1 cellular context compared by ENCODE assay signal in genomic region chr9:133131506-133131905, GRCh38.
TF ChIP-seq lines count a peak whose summit lies in the region.

No MANE protein-coding gene starts in this region.

TF ChIP-seq in GM23338, 12 proteins besides CTCF, POLR2A, EP300 and RAD21 (continued from another document):
- TF ChIP-seq, protein P1, sequence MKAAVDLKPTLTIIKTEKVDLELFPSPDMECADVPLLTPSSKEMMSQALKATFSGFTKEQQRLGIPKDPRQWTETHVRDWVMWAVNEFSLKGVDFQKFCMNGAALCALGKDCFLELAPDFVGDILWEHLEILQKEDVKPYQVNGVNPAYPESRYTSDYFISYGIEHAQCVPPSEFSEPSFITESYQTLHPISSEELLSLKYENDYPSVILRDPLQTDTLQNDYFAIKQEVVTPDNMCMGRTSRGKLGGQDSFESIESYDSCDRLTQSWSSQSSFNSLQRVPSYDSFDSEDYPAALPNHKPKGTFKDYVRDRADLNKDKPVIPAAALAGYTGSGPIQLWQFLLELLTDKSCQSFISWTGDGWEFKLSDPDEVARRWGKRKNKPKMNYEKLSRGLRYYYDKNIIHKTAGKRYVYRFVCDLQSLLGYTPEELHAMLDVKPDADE (IDR thresholded peaks at IDR 0.05) = no peak
- TF ChIP-seq POLR2AphosphoS5 (IDR thresholded peaks at IDR 0.05; ENCODE audit: low read depth) = no peak
- no peak for TF ChIP-seq STAT1 (IDR thresholded peaks at IDR 0.05; ENCODE audit: unreplicated experiment)
- no peak for TF ChIP-seq NANOG (IDR thresholded peaks at IDR 0.05; ENCODE audit: borderline replicate concordance)
- TF ChIP-seq EZH2 (IDR thresholded peaks at IDR 0.05; ENCODE audit: low read depth, unreplicated experiment) = no peak
- TF ChIP-seq, protein P2, sequence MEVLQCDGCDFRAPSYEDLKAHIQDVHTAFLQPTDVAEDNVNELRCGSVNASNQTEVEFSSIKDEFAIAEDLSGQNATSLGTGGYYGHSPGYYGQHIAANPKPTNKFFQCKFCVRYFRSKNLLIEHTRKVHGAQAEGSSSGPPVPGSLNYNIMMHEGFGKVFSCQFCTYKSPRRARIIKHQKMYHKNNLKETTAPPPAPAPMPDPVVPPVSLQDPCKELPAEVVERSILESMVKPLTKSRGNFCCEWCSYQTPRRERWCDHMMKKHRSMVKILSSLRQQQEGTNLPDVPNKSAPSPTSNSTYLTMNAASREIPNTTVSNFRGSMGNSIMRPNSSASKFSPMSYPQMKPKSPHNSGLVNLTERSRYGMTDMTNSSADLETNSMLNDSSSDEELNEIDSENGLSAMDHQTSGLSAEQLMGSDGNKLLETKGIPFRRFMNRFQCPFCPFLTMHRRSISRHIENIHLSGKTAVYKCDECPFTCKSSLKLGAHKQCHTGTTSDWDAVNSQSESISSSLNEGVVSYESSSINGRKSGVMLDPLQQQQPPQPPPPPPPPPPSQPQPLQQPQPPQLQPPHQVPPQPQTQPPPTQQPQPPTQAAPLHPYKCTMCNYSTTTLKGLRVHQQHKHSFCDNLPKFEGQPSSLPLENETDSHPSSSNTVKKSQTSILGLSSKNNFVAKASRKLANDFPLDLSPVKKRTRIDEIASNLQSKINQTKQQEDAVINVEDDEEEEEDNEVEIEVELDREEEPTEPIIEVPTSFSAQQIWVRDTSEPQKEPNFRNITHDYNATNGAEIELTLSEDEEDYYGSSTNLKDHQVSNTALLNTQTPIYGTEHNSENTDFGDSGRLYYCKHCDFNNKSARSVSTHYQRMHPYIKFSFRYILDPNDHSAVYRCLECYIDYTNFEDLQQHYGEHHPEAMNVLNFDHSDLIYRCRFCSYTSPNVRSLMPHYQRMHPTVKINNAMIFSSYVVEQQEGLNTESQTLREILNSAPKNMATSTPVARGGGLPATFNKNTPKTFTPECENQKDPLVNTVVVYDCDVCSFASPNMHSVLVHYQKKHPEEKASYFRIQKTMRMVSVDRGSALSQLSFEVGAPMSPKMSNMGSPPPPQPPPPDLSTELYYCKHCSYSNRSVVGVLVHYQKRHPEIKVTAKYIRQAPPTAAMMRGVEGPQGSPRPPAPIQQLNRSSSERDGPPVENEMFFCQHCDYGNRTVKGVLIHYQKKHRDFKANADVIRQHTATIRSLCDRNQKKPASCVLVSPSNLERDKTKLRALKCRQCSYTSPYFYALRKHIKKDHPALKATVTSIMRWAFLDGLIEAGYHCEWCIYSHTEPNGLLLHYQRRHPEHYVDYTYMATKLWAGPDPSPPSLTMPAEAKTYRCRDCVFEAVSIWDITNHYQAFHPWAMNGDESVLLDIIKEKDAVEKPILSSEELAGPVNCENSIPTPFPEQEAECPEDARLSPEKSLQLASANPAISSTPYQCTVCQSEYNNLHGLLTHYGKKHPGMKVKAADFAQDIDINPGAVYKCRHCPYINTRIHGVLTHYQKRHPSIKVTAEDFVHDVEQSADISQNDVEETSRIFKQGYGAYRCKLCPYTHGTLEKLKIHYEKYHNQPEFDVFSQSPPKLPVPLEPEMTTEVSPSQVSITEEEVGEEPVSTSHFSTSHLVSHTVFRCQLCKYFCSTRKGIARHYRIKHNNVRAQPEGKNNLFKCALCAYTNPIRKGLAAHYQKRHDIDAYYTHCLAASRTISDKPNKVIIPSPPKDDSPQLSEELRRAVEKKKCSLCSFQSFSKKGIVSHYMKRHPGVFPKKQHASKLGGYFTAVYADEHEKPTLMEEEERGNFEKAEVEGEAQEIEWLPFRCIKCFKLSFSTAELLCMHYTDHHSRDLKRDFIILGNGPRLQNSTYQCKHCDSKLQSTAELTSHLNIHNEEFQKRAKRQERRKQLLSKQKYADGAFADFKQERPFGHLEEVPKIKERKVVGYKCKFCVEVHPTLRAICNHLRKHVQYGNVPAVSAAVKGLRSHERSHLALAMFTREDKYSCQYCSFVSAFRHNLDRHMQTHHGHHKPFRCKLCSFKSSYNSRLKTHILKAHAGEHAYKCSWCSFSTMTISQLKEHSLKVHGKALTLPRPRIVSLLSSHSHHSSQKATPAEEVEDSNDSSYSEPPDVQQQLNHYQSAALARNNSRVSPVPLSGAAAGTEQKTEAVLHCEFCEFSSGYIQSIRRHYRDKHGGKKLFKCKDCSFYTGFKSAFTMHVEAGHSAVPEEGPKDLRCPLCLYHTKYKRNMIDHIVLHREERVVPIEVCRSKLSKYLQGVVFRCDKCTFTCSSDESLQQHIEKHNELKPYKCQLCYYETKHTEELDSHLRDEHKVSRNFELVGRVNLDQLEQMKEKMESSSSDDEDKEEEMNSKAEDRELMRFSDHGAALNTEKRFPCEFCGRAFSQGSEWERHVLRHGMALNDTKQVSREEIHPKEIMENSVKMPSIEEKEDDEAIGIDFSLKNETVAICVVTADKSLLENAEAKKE (CRISPR knock-in tag; IDR thresholded peaks at IDR 0.05) = no peak
- TF ChIP-seq ZNF114 (CRISPR knock-in tag; IDR thresholded peaks at IDR 0.05) = no peak
- no peak for TF ChIP-seq CREB1 (CRISPR knock-in tag; IDR thresholded peaks at IDR 0.05; ENCODE audit: low read depth)
